In genomic region chr5:6236858-6237481, GRCh38 we compare ENCODE assay signal across 14 cellular contexts.
DNase-seq lines count a peak whose midpoint lies in the region; ATAC-seq and TF ChIP-seq lines count a peak whose summit lies in the region.
"Had no signal": no experiment of that assay in that cellular context is flagged by ENCODE, and none has a peak within 500 bp of the region (broad histone marks: within the 10 kb centered on the region; RNA-seq: fewer than 3 reads in every experiment).

No MANE protein-coding gene starts in this region.

- H2AFZ ChIP-seq in PC-9 = 0 out of 2 replicates have a peak overlapping the region, but pooled peaks have one; percentile 15

- H4K20me1 ChIP-seq in PC-9 (ENCODE audit: insufficient read depth) = no peaks in the 10 kb centered on the region

- CTCF ChIA-PET in PC-9 (lab: Charles Lee) = no interaction called here

- peaks cover 15% of the 10 kb centered on the region for H3F3A ChIP-seq in PC-9 (ENCODE audit: insufficient read depth, low read depth)

- H3K27me3 ChIP-seq in PC-9 (ENCODE audit: insufficient read depth, low read depth) = no peaks in the 10 kb centered on the region
- H3K27me3 ChIP-seq: ovary, tibial nerve had no signal

- H3K27me3 Mint-ChIP-seq in natural killer cell treated with Interleukin-12 subunit alpha and Interleukin-12 subunit beta and Interleukin-15 and Interleukin-18, amount 100 ng/mL, for 72 hours = peaks cover 5 to 22% of the 10 kb centered on the region in 2 donors

- no peaks in the 10 kb centered on the region for H3K4me1 Mint-ChIP-seq in natural killer cell treated with Interleukin-12 subunit alpha and Interleukin-12 subunit beta and Interleukin-15 and Interleukin-18, amount 100 ng/mL, for 72 hours (ENCODE audit: low read depth in 2 of 2)
- H3K4me1 Mint-ChIP-seq: activated B cell treated with CpG ODN at 0.5 μM for 24 hours had no signal

- peaks cover 24% of the 10 kb centered on the region for H3K4me1 ChIP-seq in PC-9 (replicated peaks; ENCODE audit: insufficient read depth)
- H3K4me1 ChIP-seq: A549, tibial nerve had no signal

- no peaks in the 10 kb centered on the region for H3K9me2 ChIP-seq in PC-9 (ENCODE audit: insufficient read depth)

- DNase-seq in GM12865 (ENCODE audit: low read depth) (peak; percentile 8), PC-9 (peak in 1 of 2 experiments; percentile 51), COLO829 (ENCODE audit: low spot score) (no peak), DMS53 treated with DMSO at 0.1 percent for 48 hours (lab: John Stamatoyannopoulos, UW; ENCODE audit: unreplicated experiment) (no peak)
- DNase-seq in activated CD4-positive, CD25-positive, alpha-beta regulatory T cell (lab: John Stamatoyannopoulos, UW) = no peak
- no peak for DNase-seq in natural killer cell treated with Interleukin-12 subunit alpha and Interleukin-12 subunit beta and Interleukin-15 and Interleukin-18, amount 100 ng/mL, for 72 hours (ENCODE audit: low spot score)
- DNase-seq: activated B cell treated with CpG ODN at 0.5 μM for 24 hours, Calu3, ovary, SW 1271 had no signal

- ATAC-seq in GM19438 (IDR thresholded peaks at IDR 0.05; ENCODE audit: low read depth, unreplicated experiment) (peak; percentile 77), HG02884 (IDR thresholded peaks at IDR 0.05; ENCODE audit: unreplicated experiment) (peak; percentile 68)
- ATAC-seq in natural killer cell treated with Interleukin-12 subunit alpha and Interleukin-12 subunit beta and Interleukin-15 and Interleukin-18, amount 100 ng/mL, for 72 hours = no peak
- ATAC-seq: A549 had no signal

- peaks cover 4% of the 10 kb centered on the region for H3K9me3 Mint-ChIP-seq in natural killer cell treated with Interleukin-12 subunit alpha and Interleukin-12 subunit beta and Interleukin-15 and Interleukin-18, amount 100 ng/mL, for 72 hours

- H3K79me2 ChIP-seq in PC-9 (ENCODE audit: low read depth) = no peaks in the 10 kb centered on the region

- H3K36me3 Mint-ChIP-seq in natural killer cell treated with Interleukin-12 subunit alpha and Interleukin-12 subunit beta and Interleukin-15 and Interleukin-18, amount 100 ng/mL, for 72 hours = no peaks in the 10 kb centered on the region

- H3K36me3 ChIP-seq in PC-9 (ENCODE audit: low read depth) = no peaks in the 10 kb centered on the region
- H3K36me3 ChIP-seq: ovary, tibial nerve had no signal

- no peak overlapping the region for H3K4me3 Mint-ChIP-seq in natural killer cell treated with Interleukin-12 subunit alpha and Interleukin-12 subunit beta and Interleukin-15 and Interleukin-18, amount 100 ng/mL, for 72 hours
- H3K4me3 Mint-ChIP-seq: activated B cell treated with CpG ODN at 0.5 μM for 24 hours had no signal

- BruUV-seq in PC-9 (replicated peaks; lab: Mats Ljungman, UMichigan) = no TSS peak

- POLR2A ChIA-PET in PC-9 (lab: Charles Lee; ENCODE audit: unreplicated experiment) = no interaction called here

- H3K4me3 ChIP-seq in GM12865 (ENCODE audit: low read depth, low read length) = no peak overlapping the region
- no peak overlapping the region for H3K4me3 ChIP-seq in PC-9
- H3K4me3 ChIP-seq: A549, ovary, tibial nerve had no signal

- no peak for TF ChIP-seq CTCF in GM12865 (IDR thresholded peaks at IDR 0.05; ENCODE audit: insufficient read depth, low read depth, low read length, missing control alignments)
- no peak for TF ChIP-seq CTCF in PC-9 (conservative IDR thresholded peaks at IDR 0.05)

- H3K4me2 ChIP-seq in PC-9 = peak overlapping the region; percentile 58
- H3K4me2 ChIP-seq: A549 had no signal

- intact Hi-C loops in PC-9 (cut with micrococcal nuclease; ENCODE audit: unreplicated experiment) = no loop called here

- peak overlapping the region; percentile 78 for H3K27ac ChIP-seq in PC-9
- H3K27ac ChIP-seq: A549, ovary, tibial nerve had no signal

- no peaks in the 10 kb centered on the region for H3K9me3 ChIP-seq in PC-9 (ENCODE audit: insufficient read depth, low read depth)
- H3K9me3 ChIP-seq: ovary had no signal

- H3K27ac Mint-ChIP-seq in natural killer cell treated with Interleukin-12 subunit alpha and Interleukin-12 subunit beta and Interleukin-15 and Interleukin-18, amount 100 ng/mL, for 72 hours = no peak overlapping the region
- H3K27ac Mint-ChIP-seq: activated B cell treated with CpG ODN at 0.5 μM for 24 hours had no signal

Comparison
In these comparisons a context has a peak if more than half of its experiments do, and no peak if none do; other contexts are left out.
1. ATAC-seq: peak in GM19438 (single experiment) and HG02884 (single experiment); none in natural killer cell treated with Interleukin-12 subunit alpha and Interleukin-12 subunit beta and Interleukin-15 and Interleukin-18, amount 100 ng/mL, for 72 hours (0 of 2).